In the genomic region with DNA sequence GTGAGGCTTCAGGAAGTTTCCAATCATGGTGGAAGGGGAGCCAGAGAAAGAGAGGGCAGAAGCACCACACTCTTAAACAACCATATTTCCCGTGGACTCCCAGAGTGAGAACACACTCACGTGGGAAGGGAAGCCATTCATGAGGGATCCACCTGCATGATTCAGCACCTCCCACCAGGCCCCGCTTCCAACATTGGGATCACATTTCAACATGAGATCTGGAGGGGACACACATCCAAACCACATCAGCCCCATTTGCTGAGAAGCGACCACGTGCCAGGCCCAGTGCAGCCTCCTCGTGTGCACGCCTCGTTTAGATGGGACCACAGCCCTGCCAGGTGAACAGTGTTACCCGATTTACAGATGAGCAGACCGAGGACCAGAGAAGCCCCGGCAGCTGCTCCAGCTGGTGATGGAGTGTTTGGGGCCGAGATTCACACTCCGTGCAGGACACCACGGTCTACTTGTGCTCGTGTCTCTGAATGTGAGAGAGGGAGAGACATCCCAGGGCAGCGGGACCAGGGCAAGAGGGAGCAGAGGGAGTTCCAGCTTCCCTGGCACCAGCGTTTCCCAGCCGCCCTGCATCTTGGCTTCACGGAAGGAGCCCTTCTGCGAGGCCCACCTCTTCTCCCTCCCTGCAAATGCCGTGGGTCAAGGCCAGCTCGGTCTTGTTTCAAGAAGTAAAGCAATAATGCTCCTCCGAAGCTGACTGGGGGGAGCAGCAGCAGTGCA, we compare ENCODE assay signal across 23 cellular contexts.
"Had no signal": no experiment of that assay in that cellular context is flagged by ENCODE, and none has a peak within 500 bp of the region (broad histone marks: within the 10 kb centered on the region; RNA-seq: fewer than 3 reads in every experiment).

No MANE protein-coding gene starts in this region.

- H3K4me3 ChIP-seq: cardiac muscle cell, right lobe of liver, smooth muscle cell, testis, uterus had no signal

- ATAC-seq: activated naive CD8-positive, alpha-beta T cell treated with anti-CD3 and anti-CD28 coated beads, Interleukin-2, amount 50 U/mL, for 24 hours; activated T-cell treated with anti-CD3 and anti-CD28 coated beads, Interleukin-2, amount 50 U/mL, for 72 hours; foreskin keratinocyte; left ventricle myocardium superior; right lobe of liver had no signal

- H3K9me3 ChIP-seq: right lobe of liver, testis, uterus had no signal

- H3K27ac ChIP-seq: cardiac muscle cell, foreskin keratinocyte, right lobe of liver, testis, uterus had no signal

- DNase-seq: activated CD4-positive, alpha-beta memory T cell treated with anti-CD3 and anti-CD28 coated beads for 36 hours; activated CD4-positive, alpha-beta T cell treated with anti-CD3 and anti-CD28 coated beads for 48 hours; activated CD4-positive, CD25-positive, alpha-beta regulatory T cell; activated gamma-delta T cell; activated naive CD4-positive, alpha-beta T cell treated with anti-CD3 and anti-CD28 coated beads, Interleukin-2, amount 50 U/mL, for 16 hours; activated naive CD8-positive, alpha-beta T cell treated with anti-CD3 and anti-CD28 coated beads, Interleukin-2, amount 50 U/mL, for 24 hours; activated T-cell treated with anti-CD3 and anti-CD28 coated beads, Interleukin-2, amount 50 U/mL, for 72 hours; effector CD4-positive, alpha-beta T cell; erythroblast; foreskin keratinocyte; immature natural killer cell; left ventricle myocardium superior; mammary epithelial cell; midbrain; occipital lobe; stimulated activated CD4-positive, alpha-beta T cell treated with anti-CD3 and anti-CD28 coated beads, Interleukin-4, amount 100 ng/mL, for 1 hour; stimulated activated naive CD4-positive, alpha-beta T cell; testis; trophoblast cell; uterus had no signal

- H3K36me3 ChIP-seq: cardiac muscle cell, right lobe of liver, uterus had no signal

- H3K4me1 ChIP-seq: foreskin keratinocyte, right lobe of liver, testis, uterus had no signal

- H3K27me3 ChIP-seq: cardiac muscle cell, right lobe of liver, testis, uterus had no signal
